ENCODE assay signal across 10 cellular contexts in the genomic region with DNA sequence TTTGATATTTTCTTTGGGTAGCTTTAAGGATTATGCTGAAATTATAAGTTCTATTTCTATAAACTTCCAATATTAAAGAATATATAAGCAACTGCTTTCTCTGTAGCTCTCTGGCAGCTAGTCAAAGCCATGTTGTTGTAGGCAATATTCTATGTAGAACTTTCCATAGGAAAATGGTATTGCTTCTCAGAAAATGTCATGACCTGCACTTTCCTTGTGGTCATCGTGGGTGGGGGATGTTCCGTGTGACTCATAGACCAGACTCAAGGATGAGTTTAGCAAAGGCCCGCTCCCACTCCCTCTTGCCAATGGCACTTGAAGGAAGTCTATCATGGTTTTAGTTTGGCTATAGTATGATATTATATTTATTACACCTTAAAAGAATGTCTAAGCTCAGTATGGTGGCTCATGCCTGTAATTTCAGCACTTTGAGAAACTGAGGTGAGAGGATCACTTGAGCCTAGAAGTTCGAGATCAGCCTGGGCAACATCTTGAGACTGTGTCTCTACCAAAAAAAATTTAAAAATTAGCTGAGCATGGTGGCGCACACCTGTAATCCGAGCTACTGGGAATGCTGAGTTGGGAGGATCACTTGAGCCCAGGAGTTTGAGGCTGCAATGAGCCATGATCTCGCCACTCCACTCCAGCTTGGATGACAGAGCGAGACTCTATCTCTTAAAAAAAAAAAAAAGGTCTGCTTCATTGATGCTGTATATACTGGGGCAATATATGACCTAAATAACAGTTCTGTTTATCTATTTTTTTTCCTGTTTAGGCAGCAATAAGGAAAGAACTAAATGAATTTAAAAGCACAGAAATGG. TPM values are rescaled to one million over a fixed set of nuclear protein-coding genes. Genes with fewer than 3 reads are reported as not detected.
DNase-seq lines count a peak whose midpoint lies in the region; ATAC-seq, FAIRE-seq and TF ChIP-seq lines count a peak whose summit lies in the region.
"Had no signal": no experiment of that assay in that cellular context is flagged by ENCODE, and none has a peak within 500 bp of the region (broad histone marks: within the 10 kb centered on the region; RNA-seq: fewer than 3 reads in every experiment).

No MANE protein-coding gene starts in this region.

- in situ Hi-C loops in astrocyte of the cerebellum (cut with HindIII; ENCODE audit: low sequenced_read_pairs): no loop called here

- peaks cover 35% of the 10 kb centered on the region for H3K36me3 Mint-ChIP-seq in nephron progenitor cell (ENCODE audit: low read depth)

- no peaks in the 10 kb centered on the region for H3K9me3 ChIP-seq in kidney (ENCODE audit: control insufficient read depth in 1 of 2, low read length in 2 of 2)

- no peak for TF ChIP-seq CTCF in astrocyte of the cerebellum (IDR thresholded peaks at IDR 0.05; ENCODE audit: low read depth, low read length, missing control alignments)
- no peak for TF ChIP-seq CTCF in nephron progenitor cell (IDR thresholded peaks at IDR 0.05)
- TF ChIP-seq CTCF in kidney (IDR thresholded peaks at IDR 0.05; ENCODE audit: borderline replicate concordance, extremely low read depth, insufficient read depth): no peak

- peaks cover 3% of the 10 kb centered on the region for H3K9me3 Mint-ChIP-seq in nephron progenitor cell

- DNase-seq in ELR (ENCODE audit: low read depth) (peak; percentile 80), T1000 (lab: John Stamatoyannopoulos, UW) (peak; percentile 6), astrocyte of the cerebellum (ENCODE audit: low read depth) (peak; percentile 18), nephron progenitor cell (no peak), kidney (no peak)
- peak; percentile 81 to 86 (median 83) for DNase-seq in stimulated activated CD4-positive, alpha-beta T cell treated with anti-CD3 and anti-CD28 coated beads, Interleukin-12 subunit alpha, Interleukin-12 subunit beta, amount 100 ng/mL, for 48 hours (ENCODE audit: low read depth in 2 of 3, low spot score in 1 of 3)
- DNase-seq: NCI-H446 had no signal

- intact Hi-C loops in kidney (cut with DNase I): no loop called here

- no peak overlapping the region for H3K9ac ChIP-seq in kidney (ENCODE audit: low read length in 2 of 2)

- H3K4me3 ChIP-seq in astrocyte of the cerebellum (ENCODE audit: low read depth, low read length) (no peak overlapping the region), kidney (ENCODE audit: low read length in 2 of 2) (no peak overlapping the region)

- H3K4me1 Mint-ChIP-seq in nephron progenitor cell: no peaks in the 10 kb centered on the region

- no peak for FAIRE-seq in kidney (lab: Jason Lieb, UNC)

- H3K4me1 ChIP-seq in kidney (ENCODE audit: control insufficient read depth in 1 of 2, insufficient read depth in 1 of 2, low read depth in 1 of 2, low read length in 2 of 2): no peaks in the 10 kb centered on the region

- no peak overlapping the region for H3K4me3 Mint-ChIP-seq in nephron progenitor cell

- no peak overlapping the region for H3K27ac ChIP-seq in kidney (ENCODE audit: low read depth in 2 of 2, low read length in 2 of 2)

- peaks cover 3 to 4% of the 10 kb centered on the region in 2 donors for H3K36me3 ChIP-seq in kidney (ENCODE audit: control insufficient read depth in 1 of 2, insufficient read depth in 2 of 2, low read length in 2 of 2)

- no peak overlapping the region for H3K27ac Mint-ChIP-seq in nephron progenitor cell

- H3K27me3 Mint-ChIP-seq in nephron progenitor cell (ENCODE audit: low read depth, poor library complexity): no peaks in the 10 kb centered on the region

- ATAC-seq in HG03175 (IDR thresholded peaks at IDR 0.05; ENCODE audit: unreplicated experiment): no peak
- no peak for ATAC-seq in HG03565 (IDR thresholded peaks at IDR 0.05; ENCODE audit: unreplicated experiment)

RNA-seq across cellular contexts. Expression of a gene that starts 36.6 kb away (rescaled TPM):
- total RNA-seq in kidney: 17.8 TPM
- 15.0 TPM for polyA plus RNA-seq in kidney (ENCODE audit: insufficient read depth, low read depth, low replicate concordance)

RNA-seq across cellular contexts. Expression of a gene that starts 57.8 kb away (rescaled TPM):
- not detected for total RNA-seq in kidney
- polyA plus RNA-seq in kidney (ENCODE audit: insufficient read depth, low read depth, low replicate concordance): not detected
- total RNA-seq: epithelial cell of proximal tubule had no signal

Comparison
In these comparisons a context has a peak if more than half of its experiments do, and no peak if none do; other contexts are left out.
1. DNase-seq: peak in ELR (single experiment), T1000 (single experiment), astrocyte of the cerebellum (single experiment) and stimulated activated CD4-positive, alpha-beta T cell treated with anti-CD3 and anti-CD28 coated beads, Interleukin-12 subunit alpha, Interleukin-12 subunit beta, amount 100 ng/mL, for 48 hours (3 of 3); none in nephron progenitor cell (single experiment) and kidney (single experiment).